ENCODE assay signal across 28 cellular contexts in the genomic region with DNA sequence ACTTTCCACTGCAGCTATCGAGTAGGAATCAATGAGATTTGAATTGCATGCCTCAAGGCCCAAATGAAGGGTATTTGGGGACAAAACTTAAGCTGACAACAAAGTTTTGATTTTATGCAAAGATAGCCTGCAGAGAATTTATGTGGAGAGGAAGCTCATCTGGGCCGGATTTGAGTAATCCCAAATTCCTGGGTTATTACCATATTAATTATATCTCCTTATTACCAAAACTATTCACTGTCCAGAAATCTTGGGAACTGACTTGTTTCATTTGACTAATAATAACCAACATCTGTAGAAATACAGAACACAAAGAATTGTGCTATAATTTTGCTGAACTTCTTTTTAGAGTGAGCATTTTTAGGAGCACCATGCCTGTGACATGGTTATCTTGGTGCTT.
"Had no signal": no experiment of that assay in that cellular context is flagged by ENCODE, and none has a peak within 500 bp of the region (broad histone marks: within the 10 kb centered on the region; RNA-seq: fewer than 3 reads in every experiment).

No MANE protein-coding gene starts in this region.

- H3K27ac ChIP-seq: ascending aorta, Peyer's patch, RWPE1, SJSA1 had no signal

- H3K36me3 Mint-ChIP-seq: activated CD8-positive, alpha-beta memory T cell treated with anti-CD3 and anti-CD28 coated beads, Interleukin-2, amount 10 ng/mL, durations not matched to agents 7 days and 5 days; activated naive CD4-positive, alpha-beta T cell treated with anti-CD3 and anti-CD28 coated beads, Interleukin-2, amount 50 U/mL, for 24 hours had no signal

- H3K27me3 Mint-ChIP-seq: activated CD8-positive, alpha-beta memory T cell treated with anti-CD3 and anti-CD28 coated beads, Interleukin-2, amount 10 ng/mL, durations not matched to agents 7 days and 5 days; activated naive CD4-positive, alpha-beta T cell treated with anti-CD3 and anti-CD28 coated beads, Interleukin-2, amount 50 U/mL, for 24 hours; activated naive CD8-positive, alpha-beta T cell treated with anti-CD3 and anti-CD28 coated beads, Interleukin-2, amount 50 U/mL, for 24 hours; activated T-cell treated with anti-CD3 and anti-CD28 coated beads, Interleukin-2, amount 50 U/mL, for 24 hours; brain; central memory CD8-positive, alpha-beta T cell; T-helper 17 cell had no signal

- H3K27me3 ChIP-seq: ascending aorta, Peyer's patch, SJSA1 had no signal

- H3K4me3 ChIP-seq: ascending aorta, Peyer's patch, SJSA1 had no signal

- H3K9me3 ChIP-seq: ascending aorta, Peyer's patch, SJSA1 had no signal

- H3K36me3 ChIP-seq: ascending aorta, SJSA1 had no signal

- ATAC-seq: activated CD8-positive, alpha-beta memory T cell treated with anti-CD3 and anti-CD28 coated beads, Interleukin-2, amount 10 ng/mL, durations not matched to agents 7 days and 5 days; activated naive CD8-positive, alpha-beta T cell treated with anti-CD3 and anti-CD28 coated beads, Interleukin-2, amount 50 U/mL, for 24 hours; T-helper 17 cell had no signal

- H3K4me3 Mint-ChIP-seq: activated CD8-positive, alpha-beta memory T cell treated with anti-CD3 and anti-CD28 coated beads, Interleukin-2, amount 10 ng/mL, durations not matched to agents 7 days and 5 days; activated naive CD4-positive, alpha-beta T cell treated with anti-CD3 and anti-CD28 coated beads, Interleukin-2, amount 50 U/mL, for 24 hours; activated naive CD8-positive, alpha-beta T cell treated with anti-CD3 and anti-CD28 coated beads, Interleukin-2, amount 50 U/mL, for 24 hours; activated T-cell treated with anti-CD3 and anti-CD28 coated beads, Interleukin-2, amount 50 U/mL, for 24 hours; activated T-helper 1 cell treated with anti-CD3 and anti-CD28 coated beads, Interleukin-12 subunit alpha, Interleukin-12 subunit beta, Interleukin-2, Interleukin-4 antibody, amounts not matched to agents 30 ng/mL and 10 ng/mL and 1 ng/mL, durations not matched to agents 14 hours and 24 hours and 36 hours; brain; central memory CD8-positive, alpha-beta T cell; T-helper 17 cell; WTC11 had no signal

- DNase-seq: activated CD4-positive, alpha-beta T cell treated with anti-CD3 and anti-CD28 coated beads for 48 hours; activated CD4-positive, alpha-beta T cell treated with anti-CD3 and anti-CD28 coated beads, Interleukin-2, amount 50 U/mL, for 4 hours; activated CD4-positive, CD25-positive, alpha-beta regulatory T cell treated with anti-CD3 and anti-CD28 coated beads, Interleukin-2, amount 50 U/mL, for 72 hours; activated CD8-positive, alpha-beta memory T cell treated with anti-CD3 and anti-CD28 coated beads, Interleukin-2, amount 10 ng/mL, durations not matched to agents 7 days and 5 days; activated effector memory CD4-positive, alpha-beta T cell treated with Interleukin-2 at 50 U/mL for 16 hours; activated naive CD4-positive, alpha-beta T cell; activated naive CD8-positive, alpha-beta T cell treated with anti-CD3 and anti-CD28 coated beads, Interleukin-2, amount 50 U/mL, for 24 hours; activated T-cell treated with anti-CD3 and anti-CD28 coated beads, Interleukin-2, amount 50 U/mL, for 24 hours; amniotic stem cell; MM.1S; NCI-H1105; NCI-H1436; NCI-H1694 treated with DMSO at 0.1 percent for 48 hours; NCI-H2029 treated with DMSO at 0.1 percent for 48 hours; NCI-H510A treated with DMSO at 0.1 percent for 48 hours; NCI-H69; Peyer's patch; Right ventricle myocardium superior; T-helper 17 cell; T-helper 9 cell had no signal

- H3K9me3 Mint-ChIP-seq: activated naive CD4-positive, alpha-beta T cell treated with anti-CD3 and anti-CD28 coated beads, Interleukin-2, amount 50 U/mL, for 24 hours; activated naive CD8-positive, alpha-beta T cell treated with anti-CD3 and anti-CD28 coated beads, Interleukin-2, amount 50 U/mL, for 24 hours; activated T-cell treated with anti-CD3 and anti-CD28 coated beads, Interleukin-2, amount 50 U/mL, for 24 hours; activated T-helper 1 cell treated with anti-CD3 and anti-CD28 coated beads, Interleukin-12 subunit alpha, Interleukin-12 subunit beta, Interleukin-2, Interleukin-4 antibody, amounts not matched to agents 30 ng/mL and 10 ng/mL and 1 ng/mL, durations not matched to agents 14 hours and 24 hours and 36 hours; brain; central memory CD8-positive, alpha-beta T cell; WTC11 had no signal

- H3K4me1 ChIP-seq: ascending aorta, Peyer's patch, SJSA1 had no signal

- H3K4me1 Mint-ChIP-seq: activated CD8-positive, alpha-beta memory T cell treated with anti-CD3 and anti-CD28 coated beads, Interleukin-2, amount 10 ng/mL, durations not matched to agents 7 days and 5 days; activated naive CD4-positive, alpha-beta T cell treated with anti-CD3 and anti-CD28 coated beads, Interleukin-2, amount 50 U/mL, for 24 hours; activated naive CD8-positive, alpha-beta T cell treated with anti-CD3 and anti-CD28 coated beads, Interleukin-2, amount 50 U/mL, for 24 hours; brain; central memory CD8-positive, alpha-beta T cell; T-helper 17 cell; WTC11 had no signal

- H3K27ac Mint-ChIP-seq: activated CD8-positive, alpha-beta memory T cell treated with anti-CD3 and anti-CD28 coated beads, Interleukin-2, amount 10 ng/mL, durations not matched to agents 7 days and 5 days; activated naive CD4-positive, alpha-beta T cell treated with anti-CD3 and anti-CD28 coated beads, Interleukin-2, amount 50 U/mL, for 24 hours; activated naive CD8-positive, alpha-beta T cell treated with anti-CD3 and anti-CD28 coated beads, Interleukin-2, amount 50 U/mL, for 24 hours; activated T-cell treated with anti-CD3 and anti-CD28 coated beads, Interleukin-2, amount 50 U/mL, for 24 hours; activated T-helper 1 cell treated with anti-CD3 and anti-CD28 coated beads, Interleukin-12 subunit alpha, Interleukin-12 subunit beta, Interleukin-2, Interleukin-4 antibody, amounts not matched to agents 30 ng/mL and 10 ng/mL and 1 ng/mL, durations not matched to agents 14 hours and 24 hours and 36 hours; brain; T-helper 17 cell; WTC11 had no signal
